In genomic region chr12:115752151-115752550, GRCh38 we compare ENCODE assay signal across 25 cellular contexts.
A peak's percentile ranks its signal among the peaks of the same experiment; 100 is the strongest.
DNase-seq lines count a peak whose midpoint lies in the region; ATAC-seq and TF ChIP-seq lines count a peak whose summit lies in the region.
"Had no signal": no experiment of that assay in that cellular context is flagged by ENCODE, and none has a peak within 500 bp of the region (broad histone marks: within the 10 kb centered on the region; RNA-seq: fewer than 3 reads in every experiment).

No MANE protein-coding gene starts in this region.

- H3K27ac Mint-ChIP-seq in HFFc6 (peak overlapping the region; percentile 17), natural killer cell (no peak overlapping the region)
- H3K27ac Mint-ChIP-seq: CD8-positive, alpha-beta T cell; effector memory CD8-positive, alpha-beta T cell; IgD-negative memory B cell; naive thymus-derived CD8-positive, alpha-beta T cell had no signal

- no peak overlapping the region for H3K4ac ChIP-seq in mesenchymal stem cell (ENCODE audit: low read depth in 1 of 2, low read length in 2 of 2)

- no peaks in the 10 kb centered on the region for H3K4me1 ChIP-seq in mesenchymal stem cell (ENCODE audit: control insufficient read depth, insufficient read depth, low read depth, low read length)
- H3K4me1 ChIP-seq: uterus had no signal

- no peak overlapping the region for H2BK120ac ChIP-seq in mesenchymal stem cell (ENCODE audit: low read depth, low read length)

- H3K9me3 Mint-ChIP-seq in HFFc6: no peaks in the 10 kb centered on the region
- no peaks in the 10 kb centered on the region for H3K9me3 Mint-ChIP-seq in natural killer cell
- H3K9me3 Mint-ChIP-seq: CD8-positive, alpha-beta T cell; IgD-negative memory B cell; naive thymus-derived CD8-positive, alpha-beta T cell had no signal

- H3K9ac ChIP-seq in mesenchymal stem cell (ENCODE audit: low read length): no peak overlapping the region

- no peaks in the 10 kb centered on the region for H3K36me3 ChIP-seq in mesenchymal stem cell (ENCODE audit: control insufficient read depth in 1 of 2, insufficient read depth in 2 of 2, low read depth in 1 of 2, low read length in 2 of 2)
- H3K36me3 ChIP-seq: uterus had no signal

- H4K8ac ChIP-seq in mesenchymal stem cell (ENCODE audit: low read length): no peak overlapping the region

- CTCF ChIA-PET in AG04450 (lab: Charles Lee): interaction anchor here (1.1 to 5.3 kb wide), 9 partner anchors 10 to 1094 kb away, joined by 3 to 75 read pairs (median 13); partner anchors contain the start of gene TBX3

- H2BK5ac ChIP-seq in mesenchymal stem cell (ENCODE audit: low read depth, low read length, poor library complexity, severe bottlenecking): no peak overlapping the region

- no peak overlapping the region for H2AK5ac ChIP-seq in mesenchymal stem cell (ENCODE audit: low read length, severe bottlenecking)

- H3K9me3 ChIP-seq in AG04450 (ENCODE audit: control insufficient read depth, insufficient read depth, low read length): no peaks in the 10 kb centered on the region
- H3K9me3 ChIP-seq in mesenchymal stem cell (ENCODE audit: control insufficient read depth, low read length): no peaks in the 10 kb centered on the region
- H3K9me3 ChIP-seq: uterus had no signal

- no peak overlapping the region for H3K18ac ChIP-seq in mesenchymal stem cell (ENCODE audit: low read depth in 1 of 2, low read length in 2 of 2)

- H3K27ac ChIP-seq in AG04450 (ENCODE audit: low read depth, low read length) (no peak overlapping the region), mesenchymal stem cell (ENCODE audit: low read length, poor library complexity, severe bottlenecking) (no peak overlapping the region)
- H3K27ac ChIP-seq: HL-60, uterus had no signal

- H2AFZ ChIP-seq in mesenchymal stem cell (ENCODE audit: low read depth, low read length): no peak overlapping the region

- no peak overlapping the region for H2BK15ac ChIP-seq in mesenchymal stem cell (ENCODE audit: low read depth, poor library complexity, severe bottlenecking)

- intact Hi-C loops in natural killer cell (cut with micrococcal nuclease): no loop called here

- 57% methylated on average over 2 of the region's 2 CpGs for WGBS in mesenchymal stem cell

- no peak overlapping the region for H3K4me3 ChIP-seq in AG04450 (ENCODE audit: low read depth, low read length)
- H3K4me3 ChIP-seq in choroid plexus epithelial cell (ENCODE audit: low read depth, low read length): no peak overlapping the region
- no peak overlapping the region for H3K4me3 ChIP-seq in mesenchymal stem cell (ENCODE audit: insufficient read depth in 1 of 2, low read depth in 1 of 2, low read length in 2 of 2)
- H3K4me3 ChIP-seq: uterus had no signal

- H3K79me1 ChIP-seq in mesenchymal stem cell (replicated peaks; ENCODE audit: low read length, poor library complexity, severe bottlenecking): no peaks in the 10 kb centered on the region

- peak; percentile 11 for DNase-seq in AG04450 (ENCODE audit: low read depth, low spot score)
- no peak for DNase-seq in HFFc6
- peak; percentile 65 for DNase-seq in choroid plexus epithelial cell (ENCODE audit: low read depth)
- DNase-seq in mesenchymal stem cell: peak; percentile 14
- no peak for DNase-seq in UCSD-AML1 (lab: John Stamatoyannopoulos, UW; ENCODE audit: unreplicated experiment)
- no peak for DNase-seq in natural killer cell
- DNase-seq in islet precursor cell: no peak
- no peak for DNase-seq in Kasumi-1 (lab: John Stamatoyannopoulos, UW)
- DNase-seq: activated CD4-positive, alpha-beta T cell treated with anti-CD3 and anti-CD28 coated beads, Interleukin-2, amount 50 U/mL, for 1 hour; activated CD8-positive, alpha-beta memory T cell treated with anti-CD3 and anti-CD28 coated beads, Interleukin-2, amount 50 U/mL, for 48 hours; activated gamma-delta T cell treated with Interleukin-2 at 50 U/mL for 16 hours; amniotic stem cell; CD8-positive, alpha-beta T cell; effector memory CD8-positive, alpha-beta T cell; hypothalamus; kidney; naive thymus-derived CD8-positive, alpha-beta T cell; NCI-H1930; NCI-H524; SHP77 treated with DMSO at 0.1 percent for 48 hours; small intestine; stimulated activated CD4-positive, alpha-beta T cell treated with anti-CD3 and anti-CD28 coated beads, Interleukin-4, amount 100 ng/mL, for 4 hours; uterus had no signal

- H3K14ac ChIP-seq in mesenchymal stem cell (ENCODE audit: low read length in 2 of 2): no peak overlapping the region

- H3K27me3 Mint-ChIP-seq in HFFc6 (ENCODE audit: insufficient read depth): no peaks in the 10 kb centered on the region
- H3K27me3 Mint-ChIP-seq in natural killer cell (ENCODE audit: low read depth in 2 of 2): peaks cover 4 to 8% of the 10 kb centered on the region in 2 donors
- H3K27me3 Mint-ChIP-seq: effector memory CD8-positive, alpha-beta T cell had no signal

- no peak for TF ChIP-seq CTCF in AG04450 (IDR thresholded peaks at IDR 0.05; ENCODE audit: low read depth, low read length)
- no peak for TF ChIP-seq CTCF in HFFc6 (IDR thresholded peaks at IDR 0.05)
- no peak for TF ChIP-seq CTCF in choroid plexus epithelial cell (conservative IDR thresholded peaks at IDR 0.05; ENCODE audit: low read depth, low read length)
- no peak for TF ChIP-seq CTCF in natural killer cell (IDR thresholded peaks at IDR 0.05)

- H4K91ac ChIP-seq in mesenchymal stem cell (ENCODE audit: low read length): no peak overlapping the region

- no peak for ATAC-seq in natural killer cell
- ATAC-seq: CD8-positive, alpha-beta T cell; effector memory CD8-positive, alpha-beta T cell; naive thymus-derived CD8-positive, alpha-beta T cell had no signal

- H3K4me2 ChIP-seq in mesenchymal stem cell (ENCODE audit: low read length, poor library complexity, severe bottlenecking): no peak overlapping the region

- POLR2A ChIA-PET in AG04450 (lab: Yijun Ruan, JAX): no interaction called here

- peak overlapping the region; percentile 35 for H3K4me3 Mint-ChIP-seq in HFFc6
- H3K4me3 Mint-ChIP-seq in natural killer cell: no peak overlapping the region
- H3K4me3 Mint-ChIP-seq: CD8-positive, alpha-beta T cell; effector memory CD8-positive, alpha-beta T cell; IgD-negative memory B cell; naive thymus-derived CD8-positive, alpha-beta T cell had no signal

- H3K27me3 ChIP-seq in AG04450 (ENCODE audit: control insufficient read depth, insufficient read depth, low read length) (no peaks in the 10 kb centered on the region), mesenchymal stem cell (ENCODE audit: control insufficient read depth in 1 of 2, insufficient read depth in 1 of 2, low read length in 2 of 2) (no peaks in the 10 kb centered on the region)
- H3K27me3 ChIP-seq: uterus had no signal

- H2BK12ac ChIP-seq in mesenchymal stem cell (ENCODE audit: low read length in 2 of 2): no peak overlapping the region

- H3K23ac ChIP-seq in mesenchymal stem cell (ENCODE audit: low read length in 2 of 2): no peak overlapping the region

- H3K36me3 Mint-ChIP-seq in HFFc6 (ENCODE audit: low read depth) (no peaks in the 10 kb centered on the region), natural killer cell (no peaks in the 10 kb centered on the region)
- H3K36me3 Mint-ChIP-seq: CD8-positive, alpha-beta T cell; IgD-negative memory B cell; naive thymus-derived CD8-positive, alpha-beta T cell had no signal

- H3K4me1 Mint-ChIP-seq in HFFc6 (ENCODE audit: low read depth) (peaks cover 71% of the 10 kb centered on the region), natural killer cell (no peaks in the 10 kb centered on the region)
- H3K4me1 Mint-ChIP-seq: naive thymus-derived CD8-positive, alpha-beta T cell had no signal

Comparison
In these comparisons a context has a peak if more than half of its experiments do, and no peak if none do; other contexts are left out.
1. DNase-seq: peak in AG04450 (single experiment), choroid plexus epithelial cell (single experiment) and mesenchymal stem cell (single experiment); none in HFFc6 (single experiment), UCSD-AML1 (single experiment), natural killer cell (single experiment), islet precursor cell (single experiment) and Kasumi-1 (0 of 2).